In genomic region chr1:206958154-206958553, GRCh38 we compare ENCODE assay signal across 33 cellular contexts. TPM values are rescaled to one million over a fixed set of nuclear protein-coding genes. Genes with fewer than 3 reads are reported as not detected.
"Had no signal": no experiment of that assay in that cellular context is flagged by ENCODE, and none has a peak within 500 bp of the region (broad histone marks: within the 10 kb centered on the region; RNA-seq: fewer than 3 reads in every experiment).

No MANE protein-coding gene starts in this region.

- H3K27me3 Mint-ChIP-seq: stimulated activated memory B cell treated with anti-CD40 and anti-IgM and Interleukin-4, amounts not matched to agents 10 μg/mL and 1 μg/mL and 100 μg/mL, for 72 hours; stimulated activated naive B cell treated with anti-CD40 and anti-IgM and Interleukin-4, amounts not matched to agents 10 μg/mL and 1 μg/mL and 100 μg/mL, for 72 hours; stimulated activated naive CD8-positive, alpha-beta T cell treated with anti-CD3 and anti-CD28 coated beads, Interleukin-15, amount 100 ng/mL, for 72 hours; stimulated activated naive CD8-positive, alpha-beta T cell treated with anti-CD3 and anti-CD28 coated beads, Interleukin-15, Interleukin-2, amounts not matched to agents 100 ng/mL and 50 ng/mL, for 24 hours; type B pancreatic cell had no signal

- H3K4me1 ChIP-seq: testis, upper lobe of right lung, uterus had no signal

- H3K36me3 Mint-ChIP-seq: stimulated activated effector memory CD8-positive, alpha-beta T cell treated with anti-CD3 and anti-CD28 coated beads, Interleukin-12 subunit alpha, Interleukin-12 subunit beta, amount 100 ng/mL, for 72 hours; stimulated activated memory B cell treated with anti-CD40 and anti-IgM and Interleukin-4, amounts not matched to agents 10 μg/mL and 1 μg/mL and 100 μg/mL, for 72 hours; stimulated activated naive B cell treated with anti-CD40 and anti-IgM and Interleukin-4, amounts not matched to agents 10 μg/mL and 1 μg/mL and 100 μg/mL, for 72 hours; type B pancreatic cell had no signal

- H3K9me3 Mint-ChIP-seq: stimulated activated effector memory CD8-positive, alpha-beta T cell treated with anti-CD3 and anti-CD28 coated beads, Interleukin-12 subunit alpha, Interleukin-12 subunit beta, amount 100 ng/mL, for 72 hours; stimulated activated memory B cell treated with anti-CD40 and anti-IgM and Interleukin-4, amounts not matched to agents 10 μg/mL and 1 μg/mL and 100 μg/mL, for 72 hours; stimulated activated naive B cell treated with anti-CD40 and anti-IgM and Interleukin-4, amounts not matched to agents 10 μg/mL and 1 μg/mL and 100 μg/mL, for 72 hours; stimulated activated naive CD8-positive, alpha-beta T cell treated with anti-CD3 and anti-CD28 coated beads, Interleukin-15, amount 100 ng/mL, for 72 hours; stimulated activated naive CD8-positive, alpha-beta T cell treated with anti-CD3 and anti-CD28 coated beads, Interleukin-15, Interleukin-2, amounts not matched to agents 100 ng/mL and 50 ng/mL, for 24 hours; type B pancreatic cell had no signal

- H3K27ac ChIP-seq: stomach, suprapubic skin, testis, thoracic aorta, thyroid gland, tibial artery, tibial nerve, transverse colon, upper lobe of left lung, upper lobe of right lung, uterus, vagina had no signal

- H3K36me3 ChIP-seq: stomach, suprapubic skin, thoracic aorta, thyroid gland, tibial artery, tibial nerve, transverse colon, upper lobe of left lung, upper lobe of right lung, uterus, vagina had no signal

- DNase-seq: stimulated activated CD4-positive, alpha-beta T cell treated with anti-CD3 and anti-CD28 coated beads, Interleukin-2, amount 100 ng/mL, for 48 hours; stimulated activated CD4-positive, alpha-beta T cell treated with anti-CD3 and anti-CD28 coated beads, Interleukin-4, amount 100 ng/mL, for 1 hour; stimulated activated CD4-positive, alpha-beta T cell treated with anti-CD3 and anti-CD28 coated beads, Interleukin-4, amount 100 ng/mL, for 24 hours; stimulated activated CD4-positive, alpha-beta T cell treated with anti-CD3 and anti-CD28 coated beads, Interleukin-4, amount 100 ng/mL, for 4 hours; stimulated activated CD8-positive, alpha-beta memory T cell treated with anti-CD3 and anti-CD28 coated beads, Interleukin-4, amount 100 ng/mL, for 48 hours; stimulated activated naive B cell treated with anti-CD40 and anti-IgM and Interleukin-4, amounts not matched to agents 10 μg/mL and 1 μg/mL and 100 μg/mL, for 72 hours; stimulated activated naive CD4-positive, alpha-beta T cell; stimulated activated naive CD4-positive, alpha-beta T cell treated with Interleukin-2 at 50 U/mL for 16 hours; stimulated activated naive CD8-positive, alpha-beta T cell treated with anti-CD3 and anti-CD28 coated beads, Interleukin-15, amount 100 ng/mL, for 72 hours; stimulated activated naive CD8-positive, alpha-beta T cell treated with anti-CD3 and anti-CD28 coated beads, Interleukin-15, Interleukin-2, amounts not matched to agents 100 U/mL and 50 U/mL, for 24 hours; stomach; substantia nigra; testis; thyroid gland; tibial artery; transverse colon; trophoblast cell; upper lobe of left lung; upper lobe of right lung; uterus had no signal

- H3K9me3 ChIP-seq: stomach, suprapubic skin, testis, thoracic aorta, thyroid gland, tibial artery, tibial nerve, transverse colon, upper lobe of left lung, upper lobe of right lung, uterus, vagina had no signal

- FAIRE-seq: urothelium cell line had no signal

- H3K4me3 Mint-ChIP-seq: stimulated activated effector memory CD8-positive, alpha-beta T cell treated with anti-CD3 and anti-CD28 coated beads, Interleukin-12 subunit alpha, Interleukin-12 subunit beta, amount 100 ng/mL, for 72 hours; stimulated activated memory B cell treated with anti-CD40 and anti-IgM and Interleukin-4, amounts not matched to agents 10 μg/mL and 1 μg/mL and 100 μg/mL, for 72 hours; stimulated activated naive B cell treated with anti-CD40 and anti-IgM and Interleukin-4, amounts not matched to agents 10 μg/mL and 1 μg/mL and 100 μg/mL, for 72 hours; stimulated activated naive CD8-positive, alpha-beta T cell treated with anti-CD3 and anti-CD28 coated beads, Interleukin-15, amount 100 ng/mL, for 72 hours; stimulated activated naive CD8-positive, alpha-beta T cell treated with anti-CD3 and anti-CD28 coated beads, Interleukin-15, Interleukin-2, amounts not matched to agents 100 ng/mL and 50 ng/mL, for 24 hours; type B pancreatic cell had no signal

- H3K4me3 ChIP-seq: stomach, suprapubic skin, testis, thoracic aorta, thyroid gland, tibial artery, tibial nerve, transverse colon, upper lobe of left lung, upper lobe of right lung, uterus, vagina had no signal

- H3K27me3 ChIP-seq: stomach, suprapubic skin, testis, thyroid gland, tibial nerve, transverse colon, upper lobe of left lung, upper lobe of right lung, uterus, vagina had no signal

- H3K27ac Mint-ChIP-seq: stimulated activated effector memory CD8-positive, alpha-beta T cell treated with anti-CD3 and anti-CD28 coated beads, Interleukin-12 subunit alpha, Interleukin-12 subunit beta, amount 100 ng/mL, for 72 hours; stimulated activated memory B cell treated with anti-CD40 and anti-IgM and Interleukin-4, amounts not matched to agents 10 μg/mL and 1 μg/mL and 100 μg/mL, for 72 hours; stimulated activated naive B cell treated with anti-CD40 and anti-IgM and Interleukin-4, amounts not matched to agents 10 μg/mL and 1 μg/mL and 100 μg/mL, for 72 hours; stimulated activated naive CD8-positive, alpha-beta T cell treated with anti-CD3 and anti-CD28 coated beads, Interleukin-15, amount 100 ng/mL, for 72 hours; stimulated activated naive CD8-positive, alpha-beta T cell treated with anti-CD3 and anti-CD28 coated beads, Interleukin-15, Interleukin-2, amounts not matched to agents 100 ng/mL and 50 ng/mL, for 24 hours; type B pancreatic cell had no signal

RNA-seq across cellular contexts. Expression of gene PIGR, which starts 11.9 kb away (rescaled TPM):
- total RNA-seq: testis had no signal

RNA-seq across cellular contexts. Expression of gene FCAMR, which starts 12.1 kb away (rescaled TPM):
- total RNA-seq: subcutaneous adipose tissue, suprapubic skin, temporal lobe, thoracic aorta, thyroid gland, tibial nerve, upper lobe of right lung, ureter, urinary bladder, uterus, vagina had no signal
- polyA plus RNA-seq: urinary bladder had no signal
